In genomic region chr19:42246143-42246868, GRCh38 we compare ENCODE assay signal across 9 cellular contexts. TPM values are rescaled to one million over a fixed set of nuclear protein-coding genes. Genes with fewer than 3 reads are reported as not detected.
DNase-seq lines count a peak whose midpoint lies in the region; ATAC-seq, FAIRE-seq and TF ChIP-seq lines count a peak whose summit lies in the region.
"Had no signal": no experiment of that assay in that cellular context is flagged by ENCODE, and none has a peak within 500 bp of the region (broad histone marks: within the 10 kb centered on the region; RNA-seq: fewer than 3 reads in every experiment).

No MANE protein-coding gene starts in this region.

- in situ Hi-C loops in GM23248 (cut with MboI), result no loop called here

- peaks cover 29 to 46% of the 10 kb centered on the region in 2 donors for H3K4me1 Mint-ChIP-seq in natural killer cell
- peaks cover 7% of the 10 kb centered on the region for H3K4me1 Mint-ChIP-seq in glutamatergic neuron (ENCODE audit: low read depth, unreplicated experiment)

- H3K9ac ChIP-seq in GM23248 (peak overlapping the region; percentile 65), SK-N-MC (ENCODE audit: insufficient read length) (no peak overlapping the region)

- no peak overlapping the region for H2AFZ ChIP-seq in GM23248

- H3K9me2 ChIP-seq in GM23248 (ENCODE audit: insufficient read depth), result no peaks in the 10 kb centered on the region

- TF ChIP-seq RAD21 in A549 (conservative IDR thresholded peaks at IDR 0.05 in 1 of 2, IDR thresholded peaks at IDR 0.05 in 1 of 2), result peak; percentile 81 to 82

- no peak for ATAC-seq in A549
- no peak for ATAC-seq in natural killer cell
- ATAC-seq in HG03571 (IDR thresholded peaks at IDR 0.05; ENCODE audit: unreplicated experiment), result no peak

- FAIRE-seq in A549 (lab: Jason Lieb, UNC), result peak; percentile 68
- FAIRE-seq: GM18507 had no signal

- H3K9me3 ChIP-seq in A549, result no peaks in the 10 kb centered on the region
- no peaks in the 10 kb centered on the region for H3K9me3 ChIP-seq in GM23248 (ENCODE audit: low read depth)
- H3K9me3 ChIP-seq in SK-N-MC (ENCODE audit: low read depth, low read length), result no peaks in the 10 kb centered on the region
- H3K9me3 ChIP-seq in esophagus muscularis mucosa, result no peaks in the 10 kb centered on the region

- H3K4me3 ChIP-seq in A549 (no peak overlapping the region), GM23248 (peak overlapping the region; percentile 23; the same call in 1 of the 2 replicates), SK-N-MC (no peak overlapping the region), esophagus muscularis mucosa (no peak overlapping the region)

- H3K4me1 ChIP-seq in A549, result peaks cover 66% of the 10 kb centered on the region
- peaks cover 34% of the 10 kb centered on the region for H3K4me1 ChIP-seq in GM23248 (ENCODE audit: insufficient read depth)
- H3K4me1 ChIP-seq in esophagus muscularis mucosa, result peaks cover 68 to 86% (median 75%) of the 10 kb centered on the region in 4 donors

- peak; percentile 85 to 94 for DNase-seq in A549 (ENCODE audit: low read depth in 1 of 2, low spot score in 1 of 2)
- DNase-seq in GM23248, result peak; percentile 93
- DNase-seq in SK-N-MC (ENCODE audit: low read depth, low spot score), result no peak
- DNase-seq in esophagus muscularis mucosa (ENCODE audit: extremely low spot score), result peak; percentile 93
- no peak for DNase-seq in natural killer cell
- no peak for DNase-seq in glutamatergic neuron
- DNase-seq in activated CD4-positive, alpha-beta T cell treated with anti-CD3 and anti-CD28 coated beads, Interleukin-2, amount 50 U/mL, for 4 hours, result no peak

- no peaks in the 10 kb centered on the region for H3K36me3 ChIP-seq in GM23248 (ENCODE audit: low read depth)
- H3K36me3 ChIP-seq in SK-N-MC (ENCODE audit: insufficient read depth, low read length), result peaks cover 18% of the 10 kb centered on the region
- H3K36me3 ChIP-seq in esophagus muscularis mucosa, result peaks cover 5 to 37% (median 23%) of the 10 kb centered on the region in 4 donors

- H4K20me1 ChIP-seq in GM23248 (ENCODE audit: insufficient read depth), result no peaks in the 10 kb centered on the region

- no peaks in the 10 kb centered on the region for H3K36me3 Mint-ChIP-seq in natural killer cell
- no peaks in the 10 kb centered on the region for H3K36me3 Mint-ChIP-seq in glutamatergic neuron (ENCODE audit: unreplicated experiment)

- peak; percentile 79 for TF ChIP-seq CTCF in A549 (IDR thresholded peaks at IDR 0.05)
- peak; percentile 79 to 91 (median 82) for TF ChIP-seq CTCF in esophagus muscularis mucosa (IDR thresholded peaks at IDR 0.05)
- TF ChIP-seq CTCF in natural killer cell (IDR thresholded peaks at IDR 0.05), result no peak
- TF ChIP-seq CTCF in glutamatergic neuron (IDR thresholded peaks at IDR 0.05; ENCODE audit: partially characterized antibody, unreplicated experiment), result no peak

- H3K27me3 ChIP-seq in GM23248 (replicated peaks; ENCODE audit: insufficient read depth) (no peaks in the 10 kb centered on the region), esophagus muscularis mucosa (no peaks in the 10 kb centered on the region)

- intact Hi-C loops in esophagus muscularis mucosa (cut with DNase I), result loop anchor here (2.0 to 5.0 kb wide), 2 partner anchors 32 to 51 kb away; no protein-coding TSS in a partner anchor
- intact Hi-C loops in natural killer cell (cut with micrococcal nuclease), result no loop called here

- no peaks in the 10 kb centered on the region for H3K9me3 Mint-ChIP-seq in natural killer cell
- peaks cover 9% of the 10 kb centered on the region for H3K9me3 Mint-ChIP-seq in glutamatergic neuron (ENCODE audit: unreplicated experiment)

- peaks cover 29% of the 10 kb centered on the region for H3F3A ChIP-seq in GM23248 (ENCODE audit: insufficient read depth)

- peaks cover 42% of the 10 kb centered on the region for H3K79me2 ChIP-seq in GM23248 (ENCODE audit: insufficient read depth)

- H3K27me3 Mint-ChIP-seq in natural killer cell (ENCODE audit: low read depth in 2 of 2) (no peaks in the 10 kb centered on the region), glutamatergic neuron (ENCODE audit: unreplicated experiment) (peaks cover 9% of the 10 kb centered on the region)

- H3K4me2 ChIP-seq in A549, result peak overlapping the region; percentile 25; the same call in 1 of the 3 replicates
- peak overlapping the region; percentile 45 for H3K4me2 ChIP-seq in GM23248 (ENCODE audit: unreplicated experiment)

- H3K4me3 Mint-ChIP-seq in natural killer cell (no peak overlapping the region), glutamatergic neuron (ENCODE audit: unreplicated experiment) (no peak overlapping the region)

- POLR2A ChIA-PET in A549 (lab: Yijun Ruan, JAX), result interaction anchor here (0.7 to 2.2 kb wide), 9 partner anchors 10 to 170 kb away, joined by 3 to 11 read pairs (median 5); partner anchors contain the start of genes CIC, PAFAH1B3 and ZNF574

- peak overlapping the region; percentile 0 to 90; a peak in 4 of 6 replicates for H3K27ac ChIP-seq in A549
- H3K27ac ChIP-seq in GM23248, result peak overlapping the region; percentile 78
- peak overlapping the region; percentile 83 for H3K27ac ChIP-seq in SK-N-MC
- H3K27ac ChIP-seq in esophagus muscularis mucosa (replicated peaks in 1 of 4), result peak overlapping the region; percentile 95 to 100 (median 100)

- WGBS in A549 (ENCODE audit: missing lambda C conversion rate), result 28% methylated on average over 10 of the region's 10 CpGs
- 0 to 12% methylated on average over 10 of the region's 10 CpGs for WGBS in GM23248 (ENCODE audit: low coverage in 1 of 2, low lambda C conversion rate in 2 of 2, missing lambda C conversion rate in 2 of 2), 2 experiments
- 12% methylated on average over 10 of the region's 10 CpGs for WGBS in esophagus muscularis mucosa

- H3K27ac Mint-ChIP-seq in natural killer cell, result peak overlapping the region; percentile 93 to 98
- no peak overlapping the region for H3K27ac Mint-ChIP-seq in glutamatergic neuron (ENCODE audit: unreplicated experiment)

- no peak for TF ChIP-seq POLR2A in A549 (IDR thresholded peaks at IDR 0.05; ENCODE audit: low read length)
- no peak for TF ChIP-seq POLR2A in esophagus muscularis mucosa (IDR thresholded peaks at IDR 0.05; ENCODE audit: low read depth)

- no peak for TF ChIP-seq EP300 in A549 (IDR thresholded peaks at IDR 0.05)
- no peak for TF ChIP-seq EP300 in esophagus muscularis mucosa (IDR thresholded peaks at IDR 0.05)

- CTCF ChIA-PET in A549 (lab: Yijun Ruan, JAX), result interaction anchor here (0.7 to 21.7 kb wide), 31 partner anchors 11 to 373 kb away, joined by 3 to 616 read pairs (median 5); partner anchors contain the start of genes CIC, ERF, PAFAH1B3 and POU2F2

RNA-seq across cellular contexts. Expression of gene GSK3A, which starts 3.9 kb away (rescaled TPM):
- polyA plus RNA-seq in A549 (2011; rRNA removed) (55.2 and 79.7 TPM in 2 replicates), A549 (2017; fragmentation: RNase III; extraction: RNeasy Plus Mini Kit Qiagen cat#74134 plus additional on column Dnase treatment) (81.0 to 85.1 TPM (median 84.0 TPM) in 3 replicates), GM23248 (2016; fragmentation: Nextera tagmentation; extraction: Ambion mirVana) (13.0 and 13.1 TPM in 2 replicates)
- 82.6 and 118 TPM in 2 replicates for polyA plus RNA-seq in A549 (2012; cell fraction: cytosol; rRNA removed)
- 80.7 and 99.8 TPM in 2 replicates for polyA plus RNA-seq in A549 (2012; cell fraction: nucleus; rRNA removed)
- polyA minus RNA-seq in A549 (2011; rRNA and poly(A)+ RNA removed), result 69.2 and 87.0 TPM in 2 replicates
- 23.1 and 33.4 TPM in 2 replicates for total RNA-seq in GM23248 (2014; rRNA removed; shearing (Covaris generic))
- total RNA-seq in esophagus muscularis mucosa (10 to 100 TPM; 33.8 to 46.1 (median 41.8) TPM), natural killer cell (10 to 100 TPM; 42.5 to 52.1 (median 44.1) TPM), glutamatergic neuron (ENCODE audit: unreplicated experiment) (83.2 TPM)

RNA-seq across cellular contexts. Expression of gene ERF, which starts 8.6 kb away (rescaled TPM):
- 71.9 and 103 TPM in 2 replicates for polyA plus RNA-seq in A549 (2011; rRNA removed)
- 115 and 150 TPM in 2 replicates for polyA plus RNA-seq in A549 (2012; cell fraction: cytosol; rRNA removed)
- polyA plus RNA-seq in A549 (2012; cell fraction: nucleus; rRNA removed), result 307 and 352 TPM in 2 replicates
- polyA plus RNA-seq in A549 (2017; fragmentation: RNase III; extraction: RNeasy Plus Mini Kit Qiagen cat#74134 plus additional on column Dnase treatment), result 107 to 123 TPM (median 120 TPM) in 3 replicates
- 113 and 120 TPM in 2 replicates for polyA minus RNA-seq in A549 (2011; rRNA and poly(A)+ RNA removed)
- 29.6 and 31.9 TPM in 2 replicates for total RNA-seq in GM23248 (2014; rRNA removed; shearing (Covaris generic))
- 21.2 and 24.7 TPM in 2 replicates for polyA plus RNA-seq in GM23248 (2016; fragmentation: Nextera tagmentation; extraction: Ambion mirVana)
- total RNA-seq in esophagus muscularis mucosa, result 10 to 100 TPM; 16.6 to 38.8 (median 35.5) TPM
- 100 to 1,000 TPM in 1 of 3 donors, 10 to 100 TPM in 2; 58.3 to 115 (median 75.6) TPM for total RNA-seq in natural killer cell
- 28.0 TPM for total RNA-seq in glutamatergic neuron (ENCODE audit: unreplicated experiment)

RNA-seq across cellular contexts. Expression of gene CIC, which starts 22.7 kb away (rescaled TPM):
- polyA plus RNA-seq in A549 (2011; rRNA removed) (7.2 and 7.7 TPM in 2 replicates), A549 (2017; fragmentation: RNase III; extraction: RNeasy Plus Mini Kit Qiagen cat#74134 plus additional on column Dnase treatment) (46.8 to 56.4 TPM (median 53.1 TPM) in 3 replicates), GM23248 (2016; fragmentation: Nextera tagmentation; extraction: Ambion mirVana) (7.8 and 8.3 TPM in 2 replicates)
- 26.8 and 35.8 TPM in 2 replicates for polyA plus RNA-seq in A549 (2012; cell fraction: cytosol; rRNA removed)
- polyA plus RNA-seq in A549 (2012; cell fraction: nucleus; rRNA removed), result 69.9 and 100.0 TPM in 2 replicates
- 7.0 and 11.0 TPM in 2 replicates for polyA minus RNA-seq in A549 (2011; rRNA and poly(A)+ RNA removed)
- total RNA-seq in GM23248 (2014; rRNA removed; shearing (Covaris generic)), result 17.5 and 22.3 TPM in 2 replicates
- total RNA-seq in esophagus muscularis mucosa (10 to 100 TPM; 37.8 to 74.2 (median 56.3) TPM), natural killer cell (100 to 1,000 TPM in 2 of 3 donors, 10 to 100 TPM in 1; 95.4 to 121 (median 108) TPM), glutamatergic neuron (ENCODE audit: unreplicated experiment) (150 TPM)

RNA-seq across cellular contexts. Expression of gene ZNF526, which starts 26.2 kb away (rescaled TPM):
- 7.1 and 8.7 TPM in 2 replicates for polyA plus RNA-seq in A549 (2011; rRNA removed)
- 5.9 and 8.4 TPM in 2 replicates for polyA plus RNA-seq in A549 (2012; cell fraction: cytosol; rRNA removed)
- polyA plus RNA-seq in A549 (2012; cell fraction: nucleus; rRNA removed), result 9.9 and 14.4 TPM in 2 replicates
- 12.2 to 12.9 TPM (median 12.6 TPM) in 3 replicates for polyA plus RNA-seq in A549 (2017; fragmentation: RNase III; extraction: RNeasy Plus Mini Kit Qiagen cat#74134 plus additional on column Dnase treatment)
- 22.7 and 24.7 TPM in 2 replicates for polyA minus RNA-seq in A549 (2011; rRNA and poly(A)+ RNA removed)
- 7.8 and 8.7 TPM in 2 replicates for total RNA-seq in GM23248 (2014; rRNA removed; shearing (Covaris generic))
- polyA plus RNA-seq in GM23248 (2016; fragmentation: Nextera tagmentation; extraction: Ambion mirVana), result 10.2 and 10.5 TPM in 2 replicates
- total RNA-seq in esophagus muscularis mucosa, result 1 to 10 TPM; 4.3 to 8.6 (median 7.1) TPM
- 10 to 100 TPM in 2 of 3 donors, 1 to 10 TPM in 1; 8.8 to 10.6 (median 10.2) TPM for total RNA-seq in natural killer cell
- 12.0 TPM for total RNA-seq in glutamatergic neuron (ENCODE audit: unreplicated experiment)

RNA-seq across cellular contexts. Expression of gene DEDD2, which starts 28.8 kb away (rescaled TPM):
- polyA plus RNA-seq in A549 (2011; rRNA removed) (30.8 and 37.9 TPM in 2 replicates), A549 (2017; fragmentation: RNase III; extraction: RNeasy Plus Mini Kit Qiagen cat#74134 plus additional on column Dnase treatment) (39.7 to 54.1 TPM (median 43.2 TPM) in 3 replicates), GM23248 (2016; fragmentation: Nextera tagmentation; extraction: Ambion mirVana) (21.1 and 22.5 TPM in 2 replicates)
- polyA plus RNA-seq in A549 (2012; cell fraction: cytosol; rRNA removed), result 72.8 and 91.8 TPM in 2 replicates
- polyA plus RNA-seq in A549 (2012; cell fraction: nucleus; rRNA removed), result 65.3 and 65.8 TPM in 2 replicates
- 29.4 and 37.6 TPM in 2 replicates for polyA minus RNA-seq in A549 (2011; rRNA and poly(A)+ RNA removed)
- total RNA-seq in GM23248 (2014; rRNA removed; shearing (Covaris generic)), result 27.8 and 34.7 TPM in 2 replicates
- total RNA-seq in esophagus muscularis mucosa (10 to 100 TPM; 22.0 to 42.1 (median 31.2) TPM), natural killer cell (100 to 1,000 TPM in 1 of 3 donors, 10 to 100 TPM in 2; 83.2 to 110 (median 83.7) TPM), glutamatergic neuron (ENCODE audit: unreplicated experiment) (30.7 TPM)

Comparison
In these comparisons a context has a peak if more than half of its experiments do, and no peak if none do; other contexts are left out.
1. DNase-seq: peak in A549 (2 of 2), GM23248 (single experiment) and esophagus muscularis mucosa (single experiment); none in SK-N-MC (single experiment), natural killer cell (single experiment), glutamatergic neuron (single experiment) and activated CD4-positive, alpha-beta T cell treated with anti-CD3 and anti-CD28 coated beads, Interleukin-2, amount 50 U/mL, for 4 hours (0 of 2).
2. H3K27ac ChIP-seq: peak in every context shown above with its lines; median percentile 100 in esophagus muscularis mucosa; 83 in SK-N-MC; 78 in GM23248; 45 in A549.
3. CTCF ChIP-seq: peak in A549 (single experiment) and esophagus muscularis mucosa (3 of 3); none in natural killer cell (single experiment) and glutamatergic neuron (single experiment).